15 cellular contexts compared by ENCODE assay signal in genomic region chr2:219510512-219511135, GRCh38. TPM values are rescaled to one million over a fixed set of nuclear protein-coding genes. Genes with fewer than 3 reads are reported as not detected.
DNase-seq lines count a peak whose midpoint lies in the region; ATAC-seq and TF ChIP-seq lines count a peak whose summit lies in the region.
"Had no signal": no experiment of that assay in that cellular context is flagged by ENCODE, and none has a peak within 500 bp of the region (broad histone marks: within the 10 kb centered on the region; RNA-seq: fewer than 3 reads in every experiment).

No MANE protein-coding gene starts in this region.

- POLR2A ChIA-PET in IMR-90 (lab: Charles Lee; ENCODE audit: unreplicated experiment), result interaction anchor here (0.8 kb wide), 1 partner anchor 12 kb away, joined by 4 read pairs; the partner anchor contains the start of gene GMPPA

- H3K4me3 Mint-ChIP-seq in endodermal cell (peak overlapping the region; percentile 60), neural progenitor cell (peak overlapping the region; percentile 84)

- TF ChIP-seq CTCF in IMR-90 (conservative IDR thresholded peaks at IDR 0.05; ENCODE audit: low read depth, low read length) (no peak), endodermal cell (conservative IDR thresholded peaks at IDR 0.05) (no peak), neural progenitor cell (IDR thresholded peaks at IDR 0.05) (no peak)

- H3K36me3 Mint-ChIP-seq in endodermal cell (ENCODE audit: low read depth), result no peaks in the 10 kb centered on the region
- H3K36me3 Mint-ChIP-seq in neural progenitor cell, result no peaks in the 10 kb centered on the region

- no peak overlapping the region for H4K8ac ChIP-seq in IMR-90 (ENCODE audit: low read depth in 2 of 2, low read length in 2 of 2)

- no peaks in the 10 kb centered on the region for H3K79me2 ChIP-seq in neural progenitor cell (ENCODE audit: low read depth)

- no peak overlapping the region for H2BK15ac ChIP-seq in IMR-90 (ENCODE audit: low read depth, low read length)

- no peak overlapping the region for H3K14ac ChIP-seq in IMR-90 (replicated peaks; ENCODE audit: low read depth, low read length)

- H3K23ac ChIP-seq in IMR-90 (ENCODE audit: low read depth, low read length), result no peak overlapping the region

- in situ Hi-C loops in IMR-90 (cut with MboI; ENCODE audit: low sequenced_read_pairs), result no loop called here

- H3K9me3 Mint-ChIP-seq in endodermal cell (peaks cover 3% of the 10 kb centered on the region), neural progenitor cell (no peaks in the 10 kb centered on the region)
- H3K9me3 Mint-ChIP-seq: CD4-positive, CD25-positive, alpha-beta regulatory T cell had no signal

- H2BK5ac ChIP-seq in IMR-90 (ENCODE audit: low read depth, low read length, poor library complexity, severe bottlenecking), result no peak overlapping the region

- H4K20me1 ChIP-seq in BLaER1 treated with 17β-estradiol and CSF1 and Interleukin-3, amounts not matched to agents 10 nM and 100 nM, result peaks cover 0 to 82% (median 19%) of the 10 kb centered on the region in 11 experiments; a peak in 16 of 22 replicates
- no peaks in the 10 kb centered on the region for H4K20me1 ChIP-seq in IMR-90 (ENCODE audit: insufficient read depth, low read length)
- H4K20me1 ChIP-seq in neural progenitor cell (ENCODE audit: low read depth), result no peaks in the 10 kb centered on the region

- H3K27me3 Mint-ChIP-seq in endodermal cell (ENCODE audit: insufficient read depth) (peaks cover 57% of the 10 kb centered on the region), neural progenitor cell (ENCODE audit: insufficient read depth, low read depth) (peaks cover 29% of the 10 kb centered on the region)

- TF ChIP-seq RAD21 in IMR-90 (IDR thresholded peaks at IDR 0.05; ENCODE audit: low read length), result no peak

- peaks cover 36 to 79% (median 71%) of the 10 kb centered on the region in 10 experiments for H3K4me1 ChIP-seq in BLaER1 treated with 17β-estradiol and CSF1 and Interleukin-3, amounts not matched to agents 10 nM and 100 nM
- H3K4me1 ChIP-seq in IMR-90 (ENCODE audit: control insufficient read depth, insufficient read depth, low read length) (peaks cover 8% of the 10 kb centered on the region; the same call in 1 of the 2 replicates), endodermal cell (ENCODE audit: control insufficient read depth, insufficient read depth, low read length) (peaks cover 9% of the 10 kb centered on the region), neural progenitor cell (peaks cover 78% of the 10 kb centered on the region)

- TF ChIP-seq POLR2A in IMR-90 (IDR thresholded peaks at IDR 0.05; ENCODE audit: low read depth, low read length), result no peak

- H3K9ac ChIP-seq in BLaER1 treated with 17β-estradiol and CSF1 and Interleukin-3, amounts not matched to agents 10 nM and 100 nM, result peak overlapping the region in 3 of 11 experiments; percentile 31 to 42 (median 32); a peak in 4 of 22 replicates
- H3K9ac ChIP-seq in IMR-90 (ENCODE audit: low read depth, low read length) (peak overlapping the region; percentile 25; the same call in 1 of the 2 replicates), endodermal cell (ENCODE audit: extremely low read depth, low read length, poor library complexity, severe bottlenecking) (no peak overlapping the region), neural progenitor cell (no peak overlapping the region)

- H3K27me3 ChIP-seq in BLaER1 treated with 17β-estradiol and CSF1 and Interleukin-3, amounts not matched to agents 10 nM and 100 nM, result peaks cover 0 to 61% (median 20%) of the 10 kb centered on the region in 11 experiments; a peak in 13 of 22 replicates
- H3K27me3 ChIP-seq in IMR-90 (ENCODE audit: control insufficient read depth, insufficient read depth, low read length) (peaks cover 53% of the 10 kb centered on the region), endodermal cell (ENCODE audit: control insufficient read depth, insufficient read depth, low read length, poor library complexity, severe bottlenecking) (peaks cover 38% of the 10 kb centered on the region), neural progenitor cell (peaks cover 27% of the 10 kb centered on the region)

- no peaks in the 10 kb centered on the region for H3K9me1 ChIP-seq in IMR-90 (ENCODE audit: insufficient read depth, low read length)

- ATAC-seq in IMR-90 (ENCODE audit: low read depth), result no peak
- ATAC-seq in GM21390 (IDR thresholded peaks at IDR 0.05; ENCODE audit: unreplicated experiment), result no peak

- H3K4me3 ChIP-seq in BLaER1 treated with 17β-estradiol and CSF1 and Interleukin-3, amounts not matched to agents 10 nM and 100 nM, result peak overlapping the region in 3 of 10 experiments; percentile 18 to 43 (median 26); a peak in 2 of 20 replicates
- H3K4me3 ChIP-seq in IMR-90 (ENCODE audit: insufficient read depth, low read depth, low read length), result no peak overlapping the region
- no peak overlapping the region for H3K4me3 ChIP-seq in endodermal cell (ENCODE audit: low read length)
- H3K4me3 ChIP-seq in neural progenitor cell, result peak overlapping the region; percentile 43

- H3K4me1 Mint-ChIP-seq in endodermal cell (peaks cover 34% of the 10 kb centered on the region), neural progenitor cell (peaks cover 67% of the 10 kb centered on the region)

- WGBS in IMR-90 (ENCODE audit: extremely low coverage in 2 of 2, insufficient read length in 1 of 2), 2 experiments, result 23% methylated on average over 4 of the region's 22 CpGs; no CpG with 5 or more reads in 1 of the 2 experiments
- WGBS in endodermal cell (ENCODE audit: insufficient coverage in 1 of 2, insufficient read length in 1 of 2), 2 experiments, result 72 to 77% methylated on average over 5 to 22 of the region's 22 CpGs

- dilution Hi-C loops in IMR-90 (cut with HindIII; ENCODE audit: low sequenced_read_pairs, unreplicated experiment), result no loop called here

- CTCF ChIA-PET in IMR-90 (lab: Yijun Ruan, JAX), result interaction anchor here (0.9 to 2.0 kb wide), 7 partner anchors 8 to 21 kb away, joined by 3 to 28 read pairs (median 7); partner anchors contain the start of gene GMPPA

- H3K4ac ChIP-seq in IMR-90 (ENCODE audit: low read depth, low read length), result no peak overlapping the region

- DNase-seq in IMR-90, result no peak
- no peak for DNase-seq in endodermal cell
- peak; percentile 40 for DNase-seq in neural progenitor cell (ENCODE audit: low spot score)
- no peak for DNase-seq in NCI-H187 (lab: John Stamatoyannopoulos, UW)
- DNase-seq in NCI-H748 treated with DMSO at 0.1 percent for 48 hours (lab: John Stamatoyannopoulos, UW), result no peak
- DNase-seq in RKO (ENCODE audit: low spot score), result no peak
- DNase-seq: activated naive CD4-positive, alpha-beta T cell treated with anti-CD3 and anti-CD28 coated beads, Interleukin-2, amount 50 U/mL, for 16 hours; CD4-positive, CD25-positive, alpha-beta regulatory T cell; central memory CD4-positive, alpha-beta T cell; mammary epithelial cell had no signal

- no peak overlapping the region for H4K91ac ChIP-seq in IMR-90 (ENCODE audit: insufficient read depth, low read depth, low read length)

- intact Hi-C loops in IMR-90 (cut with micrococcal nuclease), result no loop called here

- peaks cover 50% of the 10 kb centered on the region for H3F3A ChIP-seq in neural progenitor cell (ENCODE audit: low read depth)

- H3K56ac ChIP-seq in IMR-90 (ENCODE audit: extremely low read depth, insufficient read depth, low read length), result no peak overlapping the region

- H3K27ac Mint-ChIP-seq in endodermal cell (no peak overlapping the region), neural progenitor cell (peak overlapping the region; percentile 91)
- H3K27ac Mint-ChIP-seq: CD4-positive, CD25-positive, alpha-beta regulatory T cell had no signal

- no peak overlapping the region for H2BK20ac ChIP-seq in IMR-90 (ENCODE audit: low read depth, low read length)

- no peak overlapping the region for H2AK9ac ChIP-seq in IMR-90 (replicated peaks; ENCODE audit: low read depth, low read length, poor library complexity)

- H3K9me3 ChIP-seq in BLaER1 treated with 17β-estradiol and CSF1 and Interleukin-3, amounts not matched to agents 10 nM and 100 nM (replicated peaks in 1 of 11), result no peaks in the 10 kb centered on the region
- H3K9me3 ChIP-seq in IMR-90 (ENCODE audit: control insufficient read depth, insufficient read depth, low read length) (no peaks in the 10 kb centered on the region), endodermal cell (ENCODE audit: control insufficient read depth, low read length) (no peaks in the 10 kb centered on the region), neural progenitor cell (ENCODE audit: low read depth) (no peaks in the 10 kb centered on the region)
- H3K9me3 ChIP-seq: esophagus muscularis mucosa had no signal

- H3K36me3 ChIP-seq in BLaER1 treated with 17β-estradiol and CSF1 and Interleukin-3, amounts not matched to agents 10 nM and 100 nM, result peaks cover 0 to 18% (median 13%) of the 10 kb centered on the region in 11 experiments; a peak in 11 of 22 replicates
- H3K36me3 ChIP-seq in IMR-90 (ENCODE audit: control insufficient read depth, insufficient read depth, low read length) (peaks cover 15% of the 10 kb centered on the region), endodermal cell (ENCODE audit: control insufficient read depth, insufficient read depth, low read length) (peaks cover 5% of the 10 kb centered on the region), neural progenitor cell (no peaks in the 10 kb centered on the region)

- H3K79me1 ChIP-seq in IMR-90 (ENCODE audit: low read depth in 1 of 2, low read length in 2 of 2), result no peaks in the 10 kb centered on the region

- no peak overlapping the region for H4K5ac ChIP-seq in IMR-90 (ENCODE audit: low read depth, low read length)

- no TSS peak for BruUV-seq in IMR-90 (replicated peaks; lab: Mats Ljungman, UMichigan)

- H2AK5ac ChIP-seq in IMR-90 (ENCODE audit: low read depth, low read length), result no peak overlapping the region

- H3K27ac ChIP-seq in BLaER1 treated with 17β-estradiol and CSF1 and Interleukin-3, amounts not matched to agents 10 nM and 100 nM, result no peak overlapping the region; a peak in 1 of 22 replicates
- H3K27ac ChIP-seq in IMR-90 (ENCODE audit: insufficient read depth, low read length) (no peak overlapping the region), endodermal cell (ENCODE audit: low read depth, low read length) (no peak overlapping the region), neural progenitor cell (no peak overlapping the region)
- H3K27ac ChIP-seq: esophagus muscularis mucosa had no signal

- no peak overlapping the region for H3K18ac ChIP-seq in IMR-90 (ENCODE audit: low read depth, low read length)

- H3K4me2 ChIP-seq in BLaER1 treated with 17β-estradiol and CSF1 and Interleukin-3, amounts not matched to agents 10 nM and 100 nM, result peak overlapping the region; percentile 56 to 96 (median 85)
- H3K4me2 ChIP-seq in IMR-90 (ENCODE audit: low read depth, low read length) (peak overlapping the region; percentile 75; the same call in 1 of the 2 replicates), neural progenitor cell (peak overlapping the region; percentile 80)

- H2AFZ ChIP-seq in IMR-90 (replicated peaks; ENCODE audit: low read length, poor library complexity) (peak overlapping the region; percentile 75), neural progenitor cell (replicated peaks) (no peak overlapping the region)

- H2BK120ac ChIP-seq in IMR-90 (ENCODE audit: low read depth, low read length), result no peak overlapping the region

RNA-seq across cellular contexts. Expression of gene ASIC4, which starts 3.7 kb away (rescaled TPM):
- total RNA-seq in IMR-90 (2012; rRNA removed), result not detected in 2 replicates
- 0.10 TPM in 1 of 2 replicates, not detected in the other for polyA plus RNA-seq in IMR-90 (2012; rRNA removed)
- not detected in 2 replicates for polyA plus RNA-seq in IMR-90 (2012; cell fraction: cytosol; rRNA removed)
- polyA plus RNA-seq in IMR-90 (2012; cell fraction: nucleus; rRNA removed; ENCODE audit: low replicate concordance), result 0.16 and 0.33 TPM in 2 replicates
- total RNA-seq in endodermal cell, result under 1 TPM; 0.29 to 1.00 TPM
- polyA plus RNA-seq in endodermal cell (2013, experiment 1 of 2), result 2.0 TPM
- polyA plus RNA-seq in endodermal cell (2013, experiment 2 of 2), result 1.4 TPM
- total RNA-seq in neural progenitor cell (ENCODE audit: low replicate concordance), result 0.26 and 2.4 TPM in 2 replicates
- total RNA-seq: esophagus muscularis mucosa, G401, pulmonary artery endothelial cell had no signal
- polyA plus RNA-seq: CD4-positive, CD25-positive, alpha-beta regulatory T cell had no signal

RNA-seq across cellular contexts. Expression of gene GMPPA, which starts 11.9 kb away (rescaled TPM):
- total RNA-seq in IMR-90 (2012; rRNA removed) (93.0 and 103 TPM in 2 replicates), endodermal cell (10 to 100 TPM; 36.9 to 38.2 TPM), neural progenitor cell (ENCODE audit: low replicate concordance) (23.8 and 49.3 TPM in 2 replicates)
- polyA plus RNA-seq in IMR-90 (2012; rRNA removed), result 124 and 134 TPM in 2 replicates
- polyA plus RNA-seq in IMR-90 (2012; cell fraction: cytosol; rRNA removed), result 73.7 and 110 TPM in 2 replicates
- 322 and 367 TPM in 2 replicates for polyA plus RNA-seq in IMR-90 (2012; cell fraction: nucleus; rRNA removed; ENCODE audit: low replicate concordance)
- 23.4 TPM for polyA plus RNA-seq in endodermal cell (2013, experiment 1 of 2)
- polyA plus RNA-seq in endodermal cell (2013, experiment 2 of 2), result 22.9 TPM

RNA-seq across cellular contexts. Expression of gene CHPF, which starts 33.0 kb away (rescaled TPM):
- total RNA-seq in IMR-90 (2012; rRNA removed), result 24.0 and 27.2 TPM in 2 replicates
- polyA plus RNA-seq in IMR-90 (2012; rRNA removed), result 115 and 147 TPM in 2 replicates
- 108 and 204 TPM in 2 replicates for polyA plus RNA-seq in IMR-90 (2012; cell fraction: cytosol; rRNA removed)
- polyA plus RNA-seq in IMR-90 (2012; cell fraction: nucleus; rRNA removed; ENCODE audit: low replicate concordance), result 37.3 and 118 TPM in 2 replicates
- total RNA-seq in endodermal cell, result 10 to 100 TPM; 51.2 to 54.0 TPM
- polyA plus RNA-seq in endodermal cell (2013, experiment 1 of 2), result 26.1 TPM
- 31.2 TPM for polyA plus RNA-seq in endodermal cell (2013, experiment 2 of 2)
- 6.7 and 27.7 TPM in 2 replicates for total RNA-seq in neural progenitor cell (ENCODE audit: low replicate concordance)

RNA-seq across cellular contexts. Expression of gene TMEM198, which starts 33.2 kb away (rescaled TPM):
- total RNA-seq in IMR-90 (2012; rRNA removed) (under 0.01 and 0.18 TPM in 2 replicates), endodermal cell (1 to 10 TPM; 2.6 to 3.9 TPM), neural progenitor cell (ENCODE audit: low replicate concordance) (0.79 and 2.3 TPM in 2 replicates)
- polyA plus RNA-seq in IMR-90 (2012; rRNA removed), result 2.2 and 3.0 TPM in 2 replicates
- polyA plus RNA-seq in IMR-90 (2012; cell fraction: cytosol; rRNA removed), result 0.81 and 1.3 TPM in 2 replicates
- 20.2 and 40.5 TPM in 2 replicates for polyA plus RNA-seq in IMR-90 (2012; cell fraction: nucleus; rRNA removed; ENCODE audit: low replicate concordance)
- polyA plus RNA-seq in endodermal cell (2013, experiment 1 of 2), result 9.6 TPM
- 5.3 TPM for polyA plus RNA-seq in endodermal cell (2013, experiment 2 of 2)
- total RNA-seq: pulmonary artery endothelial cell had no signal
- polyA plus RNA-seq: CD4-positive, CD25-positive, alpha-beta regulatory T cell had no signal
